16 cellular contexts compared by ENCODE assay signal in the genomic region with DNA sequence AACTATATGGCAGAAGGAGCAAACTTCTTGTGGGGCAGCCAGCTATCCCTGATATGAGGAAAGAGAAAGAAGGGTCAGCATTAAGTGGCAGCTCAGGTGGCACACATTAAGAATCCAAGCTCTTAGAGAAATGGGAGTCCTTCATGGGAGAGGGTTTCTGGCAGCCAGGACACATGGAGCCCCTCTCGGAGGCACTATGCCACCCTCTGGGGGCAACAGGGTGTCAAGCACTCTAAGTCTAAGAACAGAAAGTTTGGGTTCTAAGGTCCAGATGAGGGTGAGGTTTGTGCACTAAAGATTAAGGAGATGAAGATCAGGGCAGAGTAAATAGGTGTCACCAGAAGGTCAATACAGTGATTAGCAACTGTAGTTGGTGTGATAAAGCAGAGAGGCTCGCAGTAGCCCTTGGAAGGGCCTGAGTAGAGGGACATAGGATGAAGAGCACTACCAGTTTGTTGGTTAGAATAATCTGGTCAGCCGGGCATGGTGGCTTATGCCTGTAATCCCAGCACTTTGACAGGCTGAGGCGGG.
DNase-seq lines count a peak whose midpoint lies in the region; ATAC-seq and TF ChIP-seq lines count a peak whose summit lies in the region.
"Had no signal": no experiment of that assay in that cellular context is flagged by ENCODE, and none has a peak within 500 bp of the region (broad histone marks: within the 10 kb centered on the region; RNA-seq: fewer than 3 reads in every experiment).

No MANE protein-coding gene starts in this region.

- peak; percentile 10 for DNase-seq in SK-N-SH
- no peak for DNase-seq in WTC11 (ENCODE audit: low spot score)
- no peak for DNase-seq in memory B cell (ENCODE audit: low spot score in 2 of 2)
- DNase-seq in OCI-M2 (lab: John Stamatoyannopoulos, UW; ENCODE audit: unreplicated experiment): no peak
- no peak for DNase-seq in SHP77 treated with DMSO at 0.1 percent for 48 hours (lab: John Stamatoyannopoulos, UW)
- DNase-seq: amniotic stem cell, foreskin melanocyte, kidney glomerular epithelial cell, MM.1S, NCI-H226, transverse colon had no signal

- H3K27ac Mint-ChIP-seq in WTC11 (peak overlapping the region; percentile 23), memory B cell (peak overlapping the region; percentile 96)

- no peaks in the 10 kb centered on the region for H4K20me1 ChIP-seq in SK-N-SH (ENCODE audit: insufficient read depth)

- H3K4me1 ChIP-seq in SK-N-SH (ENCODE audit: control insufficient read depth in 1 of 2, insufficient read depth in 2 of 2, low read depth in 1 of 2, low read length in 1 of 2): no peaks in the 10 kb centered on the region
- H3K4me1 ChIP-seq: A549, transverse colon had no signal

- H3K79me2 ChIP-seq in SK-N-SH (ENCODE audit: insufficient read depth): no peaks in the 10 kb centered on the region

- CTCF ChIA-PET in SK-N-SH (lab: Yijun Ruan, JAX): no interaction called here
- CTCF ChIA-PET in WTC11 (lab: Charles Lee): interaction anchor here (0.7 to 1.8 kb wide), 7 partner anchors 8 to 170 kb away, joined by 3 to 13 read pairs (median 6); no protein-coding TSS in a partner anchor

- TF ChIP-seq CTCF in SK-N-SH (IDR thresholded peaks at IDR 0.05) (no peak), GM12872 (IDR thresholded peaks at IDR 0.05; ENCODE audit: insufficient read depth, low read depth, low read length) (peak; percentile 24; the same call in 1 of the 3 replicates), WTC11 (IDR thresholded peaks at IDR 0.05) (no peak)

- H3K9me2 ChIP-seq in SK-N-SH: no peaks in the 10 kb centered on the region

- H3K9me3 Mint-ChIP-seq in WTC11 (peaks cover 5% of the 10 kb centered on the region), memory B cell (no peaks in the 10 kb centered on the region)
- H3K9me3 Mint-ChIP-seq: nephron had no signal

- no peaks in the 10 kb centered on the region for H3K9me3 ChIP-seq in SK-N-SH
- H3K9me3 ChIP-seq: A549, transverse colon had no signal

- no peak overlapping the region for H3K4me3 Mint-ChIP-seq in WTC11
- peak overlapping the region; percentile 27 for H3K4me3 Mint-ChIP-seq in memory B cell
- H3K4me3 Mint-ChIP-seq: nephron had no signal

- WGBS in SK-N-SH (ENCODE audit: low lambda C conversion rate): 84% methylated on average over 3 of the region's 4 CpGs

- H3K4me2 ChIP-seq in SK-N-SH: no peak overlapping the region
- H3K4me2 ChIP-seq: A549 had no signal

- H3K27ac ChIP-seq in SK-N-SH (ENCODE audit: low read depth in 2 of 2, low read length in 1 of 2): no peak overlapping the region
- H3K27ac ChIP-seq: A549, transverse colon had no signal

- H3K4me1 Mint-ChIP-seq in WTC11: peaks cover 14% of the 10 kb centered on the region
- peaks cover 55% of the 10 kb centered on the region for H3K4me1 Mint-ChIP-seq in memory B cell

- POLR2A ChIA-PET in SK-N-SH (lab: Yijun Ruan, JAX) (no interaction called here), WTC11 (lab: Charles Lee) (interaction anchor here (0.6 to 0.7 kb wide), 2 partner anchors 22 to 108 kb away, joined by 3 read pairs; no protein-coding TSS in a partner anchor)

- H3K27me3 ChIP-seq in SK-N-SH (ENCODE audit: insufficient read depth): no peaks in the 10 kb centered on the region
- H3K27me3 ChIP-seq: transverse colon had no signal

- no peak overlapping the region for H2AFZ ChIP-seq in SK-N-SH (ENCODE audit: low read depth)

- H3K36me3 ChIP-seq in SK-N-SH (replicated peaks in 1 of 2; ENCODE audit: control insufficient read depth in 1 of 2, insufficient read depth in 2 of 2, low read length in 1 of 2): no peaks in the 10 kb centered on the region
- H3K36me3 ChIP-seq: transverse colon had no signal

- H3F3A ChIP-seq in SK-N-SH (replicated peaks; ENCODE audit: insufficient read depth): no peaks in the 10 kb centered on the region

- H3K9ac ChIP-seq in SK-N-SH: no peak overlapping the region

- no peaks in the 10 kb centered on the region for H3K27me3 Mint-ChIP-seq in WTC11 (ENCODE audit: low read depth)
- H3K27me3 Mint-ChIP-seq in memory B cell: no peaks in the 10 kb centered on the region

- no peak overlapping the region for H3K4me3 ChIP-seq in SK-N-SH (ENCODE audit: low read depth in 2 of 2, low read length in 1 of 2)
- H3K4me3 ChIP-seq: A549, transverse colon had no signal

- no peak for TF ChIP-seq RAD21 in SK-N-SH (IDR thresholded peaks at IDR 0.05; ENCODE audit: low read length)

- H3K36me3 Mint-ChIP-seq in WTC11 (peaks cover 32% of the 10 kb centered on the region), memory B cell (peaks cover 27% of the 10 kb centered on the region)

- no peak for ATAC-seq in SK-N-SH treated with all-trans-retinoic acid at 6 μM for 48 hours
- peak; percentile 68 for ATAC-seq in WTC11
- no peak for ATAC-seq in memory B cell (ENCODE audit: low read depth)
- ATAC-seq in GM19395 (IDR thresholded peaks at IDR 0.05; ENCODE audit: unreplicated experiment): no peak
- ATAC-seq: A549 had no signal

- TF ChIP-seq EP300 in SK-N-SH (IDR thresholded peaks at IDR 0.05; ENCODE audit: borderline replicate concordance in 1 of 2, low read depth in 1 of 2, low read length in 1 of 2): no peak

TF ChIP-seq in SK-N-SH, 30 proteins besides CTCF, POLR2A, EP300 and RAD21:
- TF ChIP-seq FOSL2 (IDR thresholded peaks at IDR 0.05; ENCODE audit: borderline replicate concordance, low read depth) (no peak), JUND (IDR thresholded peaks at IDR 0.05) (no peak), TAF1 (IDR thresholded peaks at IDR 0.05; ENCODE audit: borderline replicate concordance, low read depth, low read length) (no peak), YY1 (IDR thresholded peaks at IDR 0.05; ENCODE audit: low read depth) (no peak)
TF ChIP-seq in SK-N-SH: peak in this region for 0.

TF ChIP-seq in SK-N-SH treated with all-trans-retinoic acid at 6 μM for 48 hours, 23 proteins besides CTCF, POLR2A, EP300 and RAD21 (continues in another document):
- no peak for TF ChIP-seq ZFP3 (CRISPR knock-in tag; IDR thresholded peaks at IDR 0.05)
- no peak for TF ChIP-seq ZNF70 (CRISPR knock-in tag; IDR thresholded peaks at IDR 0.05)
- no peak for TF ChIP-seq CSDC2 (CRISPR knock-in tag; IDR thresholded peaks at IDR 0.05)
- TF ChIP-seq, protein P1, sequence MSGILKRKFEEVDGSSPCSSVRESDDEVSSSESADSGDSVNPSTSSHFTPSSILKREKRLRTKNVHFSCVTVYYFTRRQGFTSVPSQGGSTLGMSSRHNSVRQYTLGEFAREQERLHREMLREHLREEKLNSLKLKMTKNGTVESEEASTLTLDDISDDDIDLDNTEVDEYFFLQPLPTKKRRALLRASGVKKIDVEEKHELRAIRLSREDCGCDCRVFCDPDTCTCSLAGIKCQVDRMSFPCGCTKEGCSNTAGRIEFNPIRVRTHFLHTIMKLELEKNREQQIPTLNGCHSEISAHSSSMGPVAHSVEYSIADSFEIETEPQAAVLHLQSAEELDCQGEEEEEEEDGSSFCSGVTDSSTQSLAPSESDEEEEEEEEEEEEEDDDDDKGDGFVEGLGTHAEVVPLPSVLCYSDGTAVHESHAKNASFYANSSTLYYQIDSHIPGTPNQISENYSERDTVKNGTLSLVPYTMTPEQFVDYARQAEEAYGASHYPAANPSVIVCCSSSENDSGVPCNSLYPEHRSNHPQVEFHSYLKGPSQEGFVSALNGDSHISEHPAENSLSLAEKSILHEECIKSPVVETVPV (CRISPR knock-in tag; IDR thresholded peaks at IDR 0.05): no peak
- TF ChIP-seq TCF4 (CRISPR knock-in tag; IDR thresholded peaks at IDR 0.05; ENCODE audit: borderline replicate concordance): no peak
- TF ChIP-seq RARB (CRISPR knock-in tag; IDR thresholded peaks at IDR 0.05): no peak
- TF ChIP-seq OSR1 (CRISPR knock-in tag; IDR thresholded peaks at IDR 0.05): no peak
- TF ChIP-seq ZFP30 (CRISPR knock-in tag; IDR thresholded peaks at IDR 0.05): no peak

TF ChIP-seq in WTC11, 78 proteins besides CTCF, POLR2A, EP300 and RAD21:
- TF ChIP-seq, protein P2, sequence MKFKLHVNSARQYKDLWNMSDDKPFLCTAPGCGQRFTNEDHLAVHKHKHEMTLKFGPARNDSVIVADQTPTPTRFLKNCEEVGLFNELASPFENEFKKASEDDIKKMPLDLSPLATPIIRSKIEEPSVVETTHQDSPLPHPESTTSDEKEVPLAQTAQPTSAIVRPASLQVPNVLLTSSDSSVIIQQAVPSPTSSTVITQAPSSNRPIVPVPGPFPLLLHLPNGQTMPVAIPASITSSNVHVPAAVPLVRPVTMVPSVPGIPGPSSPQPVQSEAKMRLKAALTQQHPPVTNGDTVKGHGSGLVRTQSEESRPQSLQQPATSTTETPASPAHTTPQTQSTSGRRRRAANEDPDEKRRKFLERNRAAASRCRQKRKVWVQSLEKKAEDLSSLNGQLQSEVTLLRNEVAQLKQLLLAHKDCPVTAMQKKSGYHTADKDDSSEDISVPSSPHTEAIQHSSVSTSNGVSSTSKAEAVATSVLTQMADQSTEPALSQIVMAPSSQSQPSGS (CRISPR knock-in tag; IDR thresholded peaks at IDR 0.05; ENCODE audit: borderline replicate concordance, low read depth): no peak
